32 cellular contexts compared by ENCODE assay signal in the genomic region with DNA sequence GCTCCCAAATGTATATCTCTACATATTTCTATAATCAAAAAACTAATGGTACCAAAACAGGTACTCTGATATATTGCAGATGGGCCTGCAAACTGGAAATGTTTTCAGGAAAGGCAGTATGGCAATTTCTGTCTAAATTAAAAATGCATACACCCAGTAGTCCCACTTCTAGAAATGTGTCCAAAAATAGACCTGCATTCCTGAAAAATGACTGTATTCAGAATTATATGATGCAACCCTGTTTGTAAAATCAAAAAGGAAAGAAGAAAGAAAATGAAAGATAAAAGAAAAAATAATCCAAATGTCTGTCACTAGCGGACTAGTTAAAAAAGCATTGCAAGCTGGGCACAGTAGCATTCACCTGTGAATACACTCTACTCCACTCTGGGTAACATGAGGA. TPM values are rescaled to one million over a fixed set of nuclear protein-coding genes. Genes with fewer than 3 reads are reported as not detected.
"Had no signal": no experiment of that assay in that cellular context is flagged by ENCODE, and none has a peak within 500 bp of the region (broad histone marks: within the 10 kb centered on the region; RNA-seq: fewer than 3 reads in every experiment).

No MANE protein-coding gene starts in this region.

- H3K4me1 ChIP-seq: ascending aorta, heart right ventricle, left ventricle myocardium inferior, pancreas, prostate gland, sigmoid colon, stomach, thyroid gland, upper lobe of left lung, vagina had no signal

- ATAC-seq: activated CD4-positive, alpha-beta T cell treated with anti-CD3 and anti-CD28 coated beads for 36 hours; heart right ventricle; pancreas; stimulated activated memory B cell treated with anti-CD40 and anti-IgM and Interleukin-4, amounts not matched to agents 10 μg/mL and 1 μg/mL and 100 μg/mL, for 72 hours had no signal

- DNase-seq: activated CD4-positive, alpha-beta T cell treated with anti-CD3 and anti-CD28 coated beads for 36 hours; activated CD4-positive, alpha-beta T cell treated with anti-CD3 and anti-CD28 coated beads, Interleukin-2, amount 50 U/mL, for 4 hours; activated CD4-positive, CD25-positive, alpha-beta regulatory T cell; activated effector memory CD4-positive, alpha-beta T cell treated with anti-CD3 and anti-CD28 coated beads, Interleukin-2, amount 50 U/mL, for 16 hours; activated naive CD4-positive, alpha-beta T cell treated with anti-CD3 and anti-CD28 coated beads for 36 hours; activated naive CD8-positive, alpha-beta T cell treated with anti-CD3 and anti-CD28 coated beads for 36 hours; activated T-cell treated with anti-CD3 and anti-CD28 coated beads, Interleukin-2, amount 50 U/mL, for 1 hour; caudate nucleus; foreskin melanocyte; heart right ventricle; left ventricle myocardium inferior; naive B cell; nephron progenitor cell; pancreas; retina; sigmoid colon; stimulated activated CD4-positive, alpha-beta T cell treated with anti-CD3 and anti-CD28 coated beads, Interleukin-1b, Interleukin-23, amount 100 ng/mL, for 48 hours; stimulated activated CD4-positive, alpha-beta T cell treated with anti-CD3 and anti-CD28 coated beads, Interleukin-4, amount 100 ng/mL, for 4 hours; stomach; thyroid gland; upper lobe of left lung had no signal

- H3K4me3 ChIP-seq: ascending aorta, heart right ventricle, left ventricle myocardium inferior, lung, pancreas, prostate gland, sigmoid colon, smooth muscle cell, stomach, thyroid gland, upper lobe of left lung, vagina had no signal

- H3K27me3 ChIP-seq: ascending aorta, neutrophil, pancreas, thyroid gland, upper lobe of left lung, vagina had no signal

- H3K4me2 ChIP-seq: smooth muscle cell had no signal

- H3K27ac ChIP-seq: ascending aorta, heart right ventricle, left ventricle myocardium inferior, neutrophil, pancreas, prostate gland, sigmoid colon, stomach, thyroid gland, upper lobe of left lung, vagina had no signal

- H3K9me3 ChIP-seq: ascending aorta, heart right ventricle, left ventricle myocardium inferior, neutrophil, pancreas, prostate gland, sigmoid colon, stomach, thyroid gland, upper lobe of left lung, vagina had no signal

- H3K36me3 ChIP-seq: ascending aorta, heart right ventricle, left ventricle myocardium inferior, neutrophil, pancreas, prostate gland, sigmoid colon, stomach, thyroid gland, upper lobe of left lung, vagina had no signal

RNA-seq across cellular contexts. Expression of gene MCCD1, which starts 43.7 kb away (rescaled TPM):
- total RNA-seq: activated CD4-positive, alpha-beta T cell treated with anti-CD3 and anti-CD28 coated beads for 36 hours; activated naive CD4-positive, alpha-beta T cell treated with anti-CD3 and anti-CD28 coated beads for 36 hours; activated naive CD8-positive, alpha-beta T cell treated with anti-CD3 and anti-CD28 coated beads for 36 hours; activated T-helper 1 cell treated with anti-CD3 and anti-CD28 coated beads, Interleukin-12 subunit alpha, Interleukin-12 subunit beta, Interleukin-2, Interleukin-4 antibody, amounts not matched to agents 30 ng/mL and 10 ng/mL and 1 ng/mL, durations not matched to agents 14 hours and 24 hours and 36 hours; ascending aorta; endothelial cell of umbilical vein; glomerular endothelial cell; heart right ventricle; left ventricle myocardium inferior; lung; mucosa of gallbladder; pancreas; prostate gland; sigmoid colon; smooth muscle cell; stomach; thyroid gland; upper lobe of left lung; vagina had no signal
